In the genomic region with DNA sequence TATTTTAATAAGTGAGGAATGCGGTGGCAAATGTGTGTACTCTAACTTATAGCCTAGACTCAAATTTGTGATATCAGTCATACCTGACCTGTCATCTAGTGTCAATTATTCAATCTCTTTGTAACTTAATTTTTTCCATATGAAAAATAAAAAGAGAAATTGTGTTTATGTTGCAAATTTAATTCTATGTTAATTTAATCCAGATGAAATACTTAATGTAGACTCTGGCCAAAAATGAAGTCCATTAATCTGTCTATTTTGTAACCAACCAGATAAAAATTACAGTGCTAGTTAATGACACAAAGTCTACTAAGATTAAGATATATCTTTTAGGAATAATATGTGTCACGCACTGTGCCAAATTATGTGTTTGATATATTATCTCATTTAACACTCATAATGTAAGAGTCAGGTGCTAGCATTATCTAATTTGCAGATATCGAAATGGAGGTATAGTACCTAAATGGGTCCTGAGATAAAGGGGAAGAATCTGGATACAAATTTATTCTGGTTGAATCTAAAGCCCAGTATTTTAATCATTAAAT, we compare ENCODE assay signal across 3 cellular contexts.
"Had no signal": no experiment of that assay in that cellular context is flagged by ENCODE, and none has a peak within 500 bp of the region (broad histone marks: within the 10 kb centered on the region; RNA-seq: fewer than 3 reads in every experiment).

No MANE protein-coding gene starts in this region.

- DNase-seq: GDM1, GF-D8 had no signal

- ATAC-seq: GM12878 had no signal

- H3K4me3 ChIP-seq: GM12878 had no signal
